ENCODE assay signal across 16 cellular contexts in the genomic region with DNA sequence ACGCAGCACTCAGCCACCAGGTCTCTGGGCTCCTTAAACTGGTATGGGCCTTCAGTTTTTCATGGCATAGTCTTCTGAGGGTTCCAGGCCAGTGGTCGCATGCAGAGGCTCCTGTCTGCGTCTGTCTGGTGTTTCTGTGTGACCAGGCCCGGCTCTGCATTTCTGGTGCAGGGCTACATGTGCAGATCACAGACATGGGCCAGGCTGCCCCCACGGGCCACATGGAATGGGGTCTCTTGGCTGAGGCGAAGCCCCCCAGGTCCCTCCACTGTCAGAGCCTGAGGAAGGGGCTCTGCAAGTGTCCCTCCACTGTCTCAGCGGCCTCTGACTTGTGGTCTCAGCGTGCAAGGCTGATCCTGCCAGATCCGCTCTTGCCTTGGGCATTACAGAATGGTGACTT. TPM values are rescaled to one million over a fixed set of nuclear protein-coding genes. Genes with fewer than 3 reads are reported as not detected.
DNase-seq lines count a peak whose midpoint lies in the region; ATAC-seq and TF ChIP-seq lines count a peak whose summit lies in the region.
"Had no signal": no experiment of that assay in that cellular context is flagged by ENCODE, and none has a peak within 500 bp of the region (broad histone marks: within the 10 kb centered on the region; RNA-seq: fewer than 3 reads in every experiment).

No MANE protein-coding gene starts in this region.

- no peak for TF ChIP-seq CTCF in heart right ventricle (IDR thresholded peaks at IDR 0.05)
- TF ChIP-seq CTCF in upper lobe of right lung (IDR thresholded peaks at IDR 0.05) = no peak

- H3K27ac ChIP-seq in heart right ventricle = no peak overlapping the region
- no peak overlapping the region for H3K27ac ChIP-seq in naive thymus-derived CD4-positive, alpha-beta T cell (ENCODE audit: low read depth, low read length)
- H3K27ac ChIP-seq in upper lobe of right lung = no peak overlapping the region
- H3K27ac ChIP-seq: PC-9, SJSA1 had no signal

- no peaks in the 10 kb centered on the region for H3K27me3 Mint-ChIP-seq in activated naive CD8-positive, alpha-beta T cell treated with anti-CD3 and anti-CD28 coated beads for 36 hours
- H3K27me3 Mint-ChIP-seq in naive thymus-derived CD4-positive, alpha-beta T cell = no peaks in the 10 kb centered on the region
- H3K27me3 Mint-ChIP-seq: brain had no signal

- H3K27me3 ChIP-seq in heart right ventricle (peaks cover 0 to 4% (median 0%) of the 10 kb centered on the region in 7 donors), upper lobe of right lung (no peaks in the 10 kb centered on the region)
- H3K27me3 ChIP-seq in naive thymus-derived CD4-positive, alpha-beta T cell (ENCODE audit: control insufficient read depth in 2 of 2, insufficient read depth in 2 of 2, low read length in 2 of 2) = no peaks in the 10 kb centered on the region
- H3K27me3 ChIP-seq: SJSA1 had no signal

- no peak overlapping the region for H3K4me3 Mint-ChIP-seq in activated naive CD8-positive, alpha-beta T cell treated with anti-CD3 and anti-CD28 coated beads for 36 hours
- H3K4me3 Mint-ChIP-seq in naive thymus-derived CD4-positive, alpha-beta T cell = no peak overlapping the region
- H3K4me3 Mint-ChIP-seq: brain had no signal

- H3K4me3 ChIP-seq in heart right ventricle (no peak overlapping the region), upper lobe of right lung (no peak overlapping the region)
- H3K4me3 ChIP-seq in naive thymus-derived CD4-positive, alpha-beta T cell (ENCODE audit: low read length) = no peak overlapping the region
- H3K4me3 ChIP-seq: PC-9, SJSA1 had no signal

- H3K9me3 ChIP-seq in heart right ventricle (no peaks in the 10 kb centered on the region), upper lobe of right lung (no peaks in the 10 kb centered on the region)
- H3K9me3 ChIP-seq in naive thymus-derived CD4-positive, alpha-beta T cell (ENCODE audit: control insufficient read depth in 2 of 3, low read length in 3 of 3) = no peaks in the 10 kb centered on the region
- H3K9me3 ChIP-seq: SJSA1 had no signal

- H3K36me3 Mint-ChIP-seq in activated naive CD8-positive, alpha-beta T cell treated with anti-CD3 and anti-CD28 coated beads for 36 hours = peaks cover 38% of the 10 kb centered on the region
- H3K36me3 Mint-ChIP-seq in naive thymus-derived CD4-positive, alpha-beta T cell = peaks cover 11 to 51% (median 34%) of the 10 kb centered on the region in 5 donors
- H3K36me3 Mint-ChIP-seq: brain had no signal

- CTCF ChIA-PET in naive thymus-derived CD4-positive, alpha-beta T cell (lab: Charles Lee) = interaction anchor here (0.6 to 0.7 kb wide), 4 partner anchors 15 to 129 kb away, joined by 3 to 7 read pairs (median 4); no protein-coding TSS in a partner anchor

- WGBS in heart right ventricle, 2 donors = 95 to 96% methylated on average over 9 of the region's 9 CpGs

- H3K4me1 ChIP-seq in heart right ventricle (peaks cover 0 to 12% (median 0%) of the 10 kb centered on the region in 9 donors), upper lobe of right lung (peaks cover 17% of the 10 kb centered on the region)
- H3K4me1 ChIP-seq in naive thymus-derived CD4-positive, alpha-beta T cell (ENCODE audit: control insufficient read depth in 2 of 2, insufficient read depth in 2 of 2, low read length in 2 of 2) = peaks cover 18 to 31% of the 10 kb centered on the region in 2 donors

- POLR2A ChIA-PET in naive thymus-derived CD4-positive, alpha-beta T cell (lab: Charles Lee) = interaction anchor here (1.9 to 5.8 kb wide), 4 partner anchors 9 to 15 kb away, joined by 5 to 60 read pairs (median 18); no protein-coding TSS in a partner anchor

- H3K36me3 ChIP-seq in heart right ventricle = peaks cover 0 to 15% (median 0%) of the 10 kb centered on the region in 9 donors
- peaks cover 0 to 91% (median 42%) of the 10 kb centered on the region in 3 experiments for H3K36me3 ChIP-seq in naive thymus-derived CD4-positive, alpha-beta T cell (ENCODE audit: control insufficient read depth in 2 of 3, insufficient read depth in 3 of 3, low read length in 3 of 3)
- H3K36me3 ChIP-seq in upper lobe of right lung = no peaks in the 10 kb centered on the region
- H3K36me3 ChIP-seq: SJSA1 had no signal

- peaks cover 28% of the 10 kb centered on the region for H3K4me1 Mint-ChIP-seq in activated naive CD8-positive, alpha-beta T cell treated with anti-CD3 and anti-CD28 coated beads for 36 hours
- peaks cover 14 to 62% (median 48%) of the 10 kb centered on the region in 7 donors for H3K4me1 Mint-ChIP-seq in naive thymus-derived CD4-positive, alpha-beta T cell
- H3K4me1 Mint-ChIP-seq: brain had no signal

- DNase-seq in Right ventricle myocardium superior = peak; percentile 33
- DNase-seq in heart right ventricle = no peak
- DNase-seq in activated naive CD8-positive, alpha-beta T cell treated with anti-CD3 and anti-CD28 coated beads for 36 hours = no peak
- DNase-seq in naive thymus-derived CD4-positive, alpha-beta T cell = peak in 1 of 9 donors; percentile 10
- DNase-seq in upper lobe of right lung = peak; percentile 26
- no peak for DNase-seq in DMS114 treated with DMSO at 0.1 percent for 48 hours (lab: John Stamatoyannopoulos, UW; ENCODE audit: unreplicated experiment)
- DNase-seq: Calu3; NCI-H1436; NCI-H82; PC-9; stimulated activated CD4-positive, alpha-beta T cell treated with anti-CD3 and anti-CD28 coated beads, Interleukin-2, amount 100 ng/mL, for 48 hours; T-helper 9 cell had no signal

- ATAC-seq in Right ventricle myocardium superior (ENCODE audit: poor library complexity) = no peak
- ATAC-seq in heart right ventricle = no peak
- ATAC-seq in naive thymus-derived CD4-positive, alpha-beta T cell = no peak
- no peak for ATAC-seq in upper lobe of right lung
- ATAC-seq in HG03354 (IDR thresholded peaks at IDR 0.05; ENCODE audit: poor library complexity, severe bottlenecking, unreplicated experiment) = no peak

- H3K27ac Mint-ChIP-seq in activated naive CD8-positive, alpha-beta T cell treated with anti-CD3 and anti-CD28 coated beads for 36 hours = peak overlapping the region; percentile 19
- peak overlapping the region in 8 of 9 donors; percentile 2 to 98 (median 64) for H3K27ac Mint-ChIP-seq in naive thymus-derived CD4-positive, alpha-beta T cell

- intact Hi-C loops in Right ventricle myocardium superior (cut with DNase I) = no loop called here
- intact Hi-C loops in heart right ventricle (cut with DNase I) = no loop called here
- intact Hi-C loops in naive thymus-derived CD4-positive, alpha-beta T cell (cut with micrococcal nuclease) = no loop called here
- intact Hi-C loops in upper lobe of right lung (cut with DNase I) = no loop called here

- peaks cover 4% of the 10 kb centered on the region for H3K9me3 Mint-ChIP-seq in activated naive CD8-positive, alpha-beta T cell treated with anti-CD3 and anti-CD28 coated beads for 36 hours
- peaks cover 0 to 1% (median 0%) of the 10 kb centered on the region in 11 donors for H3K9me3 Mint-ChIP-seq in naive thymus-derived CD4-positive, alpha-beta T cell

RNA-seq across cellular contexts. Expression of a gene that starts 15.6 kb away (rescaled TPM):
- total RNA-seq in Right ventricle myocardium superior = 27.5 TPM
- total RNA-seq in heart right ventricle = 10 to 100 TPM; 22.3 to 33.7 (median 25.9) TPM
- 10 to 100 TPM; 41.9 to 47.3 TPM for polyA plus RNA-seq in heart right ventricle
- 10 to 100 TPM; 36.5 to 38.6 TPM for total RNA-seq in activated naive CD8-positive, alpha-beta T cell treated with anti-CD3 and anti-CD28 coated beads for 36 hours
- 10 to 100 TPM; 43.0 to 90.0 (median 54.1) TPM for total RNA-seq in naive thymus-derived CD4-positive, alpha-beta T cell
- 10 to 100 TPM; 59.2 to 75.6 TPM for polyA plus RNA-seq in naive thymus-derived CD4-positive, alpha-beta T cell
- total RNA-seq in upper lobe of right lung = 31.8 TPM

RNA-seq across cellular contexts. Expression of a gene that starts 21.9 kb away (rescaled TPM):
- 0.56 TPM for total RNA-seq in Right ventricle myocardium superior
- 1 to 10 TPM in 3 of 10 donors, under 1 TPM in 6, not detected in 1; 0.40 to 2.1 (median 0.79) TPM for total RNA-seq in heart right ventricle
- polyA plus RNA-seq in heart right ventricle = under 1 TPM; 0.74 to 0.88 TPM
- total RNA-seq in activated naive CD8-positive, alpha-beta T cell treated with anti-CD3 and anti-CD28 coated beads for 36 hours = 10 to 100 TPM; 27.1 to 28.8 TPM
- 10 to 100 TPM; 62.8 to 83.5 (median 68.7) TPM for total RNA-seq in naive thymus-derived CD4-positive, alpha-beta T cell
- polyA plus RNA-seq in naive thymus-derived CD4-positive, alpha-beta T cell = 100 to 1,000 TPM; 186 to 315 TPM
- 4.8 TPM for total RNA-seq in upper lobe of right lung
- total RNA-seq: osteocyte, SJSA1 had no signal

RNA-seq across cellular contexts. Expression of a gene that starts 53.6 kb away (rescaled TPM):
- total RNA-seq in Right ventricle myocardium superior (49.2 TPM), heart right ventricle (10 to 100 TPM; 35.5 to 77.1 (median 41.3) TPM), upper lobe of right lung (53.2 TPM)
- 10 to 100 TPM; 39.8 to 50.3 TPM for polyA plus RNA-seq in heart right ventricle
- 10 to 100 TPM; 74.9 to 77.8 TPM for total RNA-seq in activated naive CD8-positive, alpha-beta T cell treated with anti-CD3 and anti-CD28 coated beads for 36 hours
- total RNA-seq in naive thymus-derived CD4-positive, alpha-beta T cell = 100 to 1,000 TPM in 2 of 5 experiments, 10 to 100 TPM in 3; 30.7 to 163 (median 64.7) TPM
- 100 to 1,000 TPM; 113 to 133 TPM for polyA plus RNA-seq in naive thymus-derived CD4-positive, alpha-beta T cell

Comparison
In these comparisons a context has a peak if more than half of its experiments do, and no peak if none do; other contexts are left out.
1. DNase-seq: peak in Right ventricle myocardium superior (single experiment) and upper lobe of right lung (single experiment); none in heart right ventricle (0 of 2), activated naive CD8-positive, alpha-beta T cell treated with anti-CD3 and anti-CD28 coated beads for 36 hours (single experiment) and DMS114 treated with DMSO at 0.1 percent for 48 hours (single experiment).